Comparison of ENCODE assay signal across 1 cellular context in genomic region chr5:132829742-132830435, GRCh38.
TF ChIP-seq lines count a peak whose summit lies in the region.

No MANE protein-coding gene starts in this region.

TF ChIP-seq in SK-N-SH, 30 proteins besides CTCF, POLR2A, EP300 and RAD21 (continued from another document):
- TF ChIP-seq YY1 (IDR thresholded peaks at IDR 0.05; ENCODE audit: low read depth) (0 out of 2 replicates have a peak, but pooled peaks have one; percentile 64), FOSL2 (IDR thresholded peaks at IDR 0.05; ENCODE audit: borderline replicate concordance, low read depth) (no peak), MAX (IDR thresholded peaks at IDR 0.05; ENCODE audit: low read depth) (peak; percentile 77), RFX5 (IDR thresholded peaks at IDR 0.05; ENCODE audit: low read length) (no peak), CHD2 (IDR thresholded peaks at IDR 0.05; ENCODE audit: low read length, partially characterized antibody) (peak; percentile 16), SMC3 (IDR thresholded peaks at IDR 0.05; ENCODE audit: low read depth, low read length) (peak; percentile 38; the same call in 1 of the 2 replicates), GABPA (IDR thresholded peaks at IDR 0.05; ENCODE audit: low read depth) (no peak), SIN3A (IDR thresholded peaks at IDR 0.05; ENCODE audit: borderline replicate concordance, low read depth, low read length) (0 out of 2 replicates have a peak, but pooled peaks have one; percentile 23), RCOR1 (IDR thresholded peaks at IDR 0.05; ENCODE audit: low read length) (no peak), MEF2A (IDR thresholded peaks at IDR 0.05; ENCODE audit: borderline replicate concordance, low read depth) (no peak), TCF12 (IDR thresholded peaks at IDR 0.05) (no peak; the same call in 1 of the 2 replicates), GATA2 (CRISPR knock-in tag; IDR thresholded peaks at IDR 0.05) (no peak)
- TF ChIP-seq, protein P1, sequence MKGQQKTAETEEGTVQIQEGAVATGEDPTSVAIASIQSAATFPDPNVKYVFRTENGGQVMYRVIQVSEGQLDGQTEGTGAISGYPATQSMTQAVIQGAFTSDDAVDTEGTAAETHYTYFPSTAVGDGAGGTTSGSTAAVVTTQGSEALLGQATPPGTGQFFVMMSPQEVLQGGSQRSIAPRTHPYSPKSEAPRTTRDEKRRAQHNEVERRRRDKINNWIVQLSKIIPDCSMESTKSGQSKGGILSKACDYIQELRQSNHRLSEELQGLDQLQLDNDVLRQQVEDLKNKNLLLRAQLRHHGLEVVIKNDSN (IDR thresholded peaks at IDR 0.05; ENCODE audit: borderline replicate concordance, low read depth), result no peak
- TF ChIP-seq, protein P2, sequence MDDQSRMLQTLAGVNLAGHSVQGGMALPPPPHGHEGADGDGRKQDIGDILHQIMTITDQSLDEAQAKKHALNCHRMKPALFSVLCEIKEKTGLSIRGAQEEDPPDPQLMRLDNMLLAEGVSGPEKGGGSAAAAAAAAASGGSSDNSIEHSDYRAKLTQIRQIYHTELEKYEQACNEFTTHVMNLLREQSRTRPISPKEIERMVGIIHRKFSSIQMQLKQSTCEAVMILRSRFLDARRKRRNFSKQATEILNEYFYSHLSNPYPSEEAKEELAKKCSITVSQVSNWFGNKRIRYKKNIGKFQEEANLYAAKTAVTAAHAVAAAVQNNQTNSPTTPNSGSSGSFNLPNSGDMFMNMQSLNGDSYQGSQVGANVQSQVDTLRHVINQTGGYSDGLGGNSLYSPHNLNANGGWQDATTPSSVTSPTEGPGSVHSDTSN (IDR thresholded peaks at IDR 0.05), result no peak
- TF ChIP-seq, protein P3, sequence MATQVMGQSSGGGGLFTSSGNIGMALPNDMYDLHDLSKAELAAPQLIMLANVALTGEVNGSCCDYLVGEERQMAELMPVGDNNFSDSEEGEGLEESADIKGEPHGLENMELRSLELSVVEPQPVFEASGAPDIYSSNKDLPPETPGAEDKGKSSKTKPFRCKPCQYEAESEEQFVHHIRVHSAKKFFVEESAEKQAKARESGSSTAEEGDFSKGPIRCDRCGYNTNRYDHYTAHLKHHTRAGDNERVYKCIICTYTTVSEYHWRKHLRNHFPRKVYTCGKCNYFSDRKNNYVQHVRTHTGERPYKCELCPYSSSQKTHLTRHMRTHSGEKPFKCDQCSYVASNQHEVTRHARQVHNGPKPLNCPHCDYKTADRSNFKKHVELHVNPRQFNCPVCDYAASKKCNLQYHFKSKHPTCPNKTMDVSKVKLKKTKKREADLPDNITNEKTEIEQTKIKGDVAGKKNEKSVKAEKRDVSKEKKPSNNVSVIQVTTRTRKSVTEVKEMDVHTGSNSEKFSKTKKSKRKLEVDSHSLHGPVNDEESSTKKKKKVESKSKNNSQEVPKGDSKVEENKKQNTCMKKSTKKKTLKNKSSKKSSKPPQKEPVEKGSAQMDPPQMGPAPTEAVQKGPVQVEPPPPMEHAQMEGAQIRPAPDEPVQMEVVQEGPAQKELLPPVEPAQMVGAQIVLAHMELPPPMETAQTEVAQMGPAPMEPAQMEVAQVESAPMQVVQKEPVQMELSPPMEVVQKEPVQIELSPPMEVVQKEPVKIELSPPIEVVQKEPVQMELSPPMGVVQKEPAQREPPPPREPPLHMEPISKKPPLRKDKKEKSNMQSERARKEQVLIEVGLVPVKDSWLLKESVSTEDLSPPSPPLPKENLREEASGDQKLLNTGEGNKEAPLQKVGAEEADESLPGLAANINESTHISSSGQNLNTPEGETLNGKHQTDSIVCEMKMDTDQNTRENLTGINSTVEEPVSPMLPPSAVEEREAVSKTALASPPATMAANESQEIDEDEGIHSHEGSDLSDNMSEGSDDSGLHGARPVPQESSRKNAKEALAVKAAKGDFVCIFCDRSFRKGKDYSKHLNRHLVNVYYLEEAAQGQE (IDR thresholded peaks at IDR 0.05; ENCODE audit: low read depth, low read length), result no peak
